ENCODE assay signal across 4 cellular contexts in genomic region chr2:138985881-138986280, GRCh38.
"Had no signal": no experiment of that assay in that cellular context is flagged by ENCODE, and none has a peak within 500 bp of the region (broad histone marks: within the 10 kb centered on the region; RNA-seq: fewer than 3 reads in every experiment).

No MANE protein-coding gene starts in this region.

- ATAC-seq: HepG2, K562 had no signal

- H3K4me3 ChIP-seq: K562 had no signal

- H3K27ac ChIP-seq: HL-60, KMS-11 had no signal
